ENCODE assay signal across 15 cellular contexts in the genomic region with DNA sequence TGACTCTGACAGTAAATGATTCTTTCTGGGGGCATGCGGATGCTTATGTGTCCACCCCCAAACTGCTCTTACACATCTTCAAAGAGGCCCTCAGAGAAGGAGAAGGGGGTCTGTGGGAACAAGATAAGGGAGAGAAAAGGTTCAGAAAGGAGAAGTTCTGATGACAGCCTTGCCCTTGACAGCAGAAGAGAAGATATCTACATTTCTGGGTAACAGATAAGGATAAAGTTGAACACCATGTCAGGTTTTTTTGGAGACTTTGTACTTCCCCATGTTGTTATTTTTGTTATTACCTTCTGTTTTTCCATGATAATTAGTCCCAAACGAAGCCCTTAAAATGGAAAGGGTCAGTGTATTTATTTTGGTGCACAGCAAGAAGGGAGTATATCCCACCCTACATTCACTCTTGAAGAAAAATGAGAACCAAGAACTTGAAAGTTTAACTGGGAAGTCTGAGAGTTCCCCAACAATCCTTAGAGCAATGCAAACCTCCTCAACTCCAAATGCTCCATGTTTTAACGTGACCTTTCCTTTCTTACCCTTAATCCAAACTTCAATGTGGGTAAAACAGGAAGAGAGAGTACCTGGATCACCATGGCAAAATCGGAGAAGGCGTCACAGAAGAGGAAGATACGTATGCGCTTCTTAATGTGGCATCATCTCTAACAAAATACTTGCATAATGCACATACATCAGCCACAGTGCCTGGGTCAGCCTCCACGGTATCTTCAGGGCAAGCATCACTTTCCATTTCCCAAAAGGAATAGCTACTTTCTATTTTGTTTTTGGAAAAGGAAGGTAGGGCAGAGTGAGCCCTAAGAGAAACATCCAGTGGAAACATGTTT.
"Had no signal": no experiment of that assay in that cellular context is flagged by ENCODE, and none has a peak within 500 bp of the region (broad histone marks: within the 10 kb centered on the region; RNA-seq: fewer than 3 reads in every experiment).

No MANE protein-coding gene starts in this region.

- H3K4me1 Mint-ChIP-seq: memory B cell; naive thymus-derived CD8-positive, alpha-beta T cell; stimulated activated memory B cell treated with anti-CD40 and anti-IgM and Interleukin-4, amounts not matched to agents 10 μg/mL and 1 μg/mL and 100 μg/mL, for 72 hours had no signal

- DNase-seq: activated CD4-positive, alpha-beta T cell treated with anti-CD3 and anti-CD28 coated beads, Interleukin-2, amount 50 U/mL, for 1 hour; activated naive CD4-positive, alpha-beta T cell; anterior cingulate cortex; brain microvascular endothelial cell; cortex of kidney; effector CD4-positive, alpha-beta T cell; esophagus squamous epithelium; kidney glomerular epithelial cell; left ventricle myocardium superior; mucosa of descending colon; naive thymus-derived CD8-positive, alpha-beta T cell; retina had no signal

- H3K27me3 ChIP-seq: brain microvascular endothelial cell, esophagus squamous epithelium had no signal

- H3K27ac Mint-ChIP-seq: memory B cell; naive thymus-derived CD8-positive, alpha-beta T cell; stimulated activated memory B cell treated with anti-CD40 and anti-IgM and Interleukin-4, amounts not matched to agents 10 μg/mL and 1 μg/mL and 100 μg/mL, for 72 hours had no signal

- H3K4me1 ChIP-seq: esophagus squamous epithelium had no signal

- H3K4me3 ChIP-seq: esophagus squamous epithelium, mucosa of descending colon had no signal

- H3K9me3 Mint-ChIP-seq: memory B cell; stimulated activated memory B cell treated with anti-CD40 and anti-IgM and Interleukin-4, amounts not matched to agents 10 μg/mL and 1 μg/mL and 100 μg/mL, for 72 hours had no signal

- H3K36me3 Mint-ChIP-seq: stimulated activated memory B cell treated with anti-CD40 and anti-IgM and Interleukin-4, amounts not matched to agents 10 μg/mL and 1 μg/mL and 100 μg/mL, for 72 hours had no signal

- H3K36me3 ChIP-seq: brain microvascular endothelial cell, esophagus squamous epithelium had no signal

- H3K27me3 Mint-ChIP-seq: memory B cell; stimulated activated memory B cell treated with anti-CD40 and anti-IgM and Interleukin-4, amounts not matched to agents 10 μg/mL and 1 μg/mL and 100 μg/mL, for 72 hours had no signal

- H3K9me3 ChIP-seq: esophagus squamous epithelium, mucosa of descending colon had no signal

- H3K27ac ChIP-seq: brain microvascular endothelial cell, esophagus squamous epithelium had no signal

- ATAC-seq: activated CD4-positive, CD25-positive, alpha-beta regulatory T cell treated with anti-CD3 and anti-CD28 coated beads, Interleukin-2, amount 50 U/mL, for 24 hours; left ventricle myocardium superior; mucosa of descending colon; naive thymus-derived CD8-positive, alpha-beta T cell; stimulated activated memory B cell treated with anti-CD40 and anti-IgM and Interleukin-4, amounts not matched to agents 10 μg/mL and 1 μg/mL and 100 μg/mL, for 72 hours had no signal

- H3K4me3 Mint-ChIP-seq: memory B cell; naive thymus-derived CD8-positive, alpha-beta T cell; stimulated activated memory B cell treated with anti-CD40 and anti-IgM and Interleukin-4, amounts not matched to agents 10 μg/mL and 1 μg/mL and 100 μg/mL, for 72 hours had no signal
